Comparison of ENCODE assay signal across 15 cellular contexts in genomic region chr21:41241341-41241740, GRCh38.
"Had no signal": no experiment of that assay in that cellular context is flagged by ENCODE, and none has a peak within 500 bp of the region (broad histone marks: within the 10 kb centered on the region; RNA-seq: fewer than 3 reads in every experiment).

No MANE protein-coding gene starts in this region.

- H3K9me3 Mint-ChIP-seq: activated T-cell treated with anti-CD3 and anti-CD28 coated beads, Interleukin-2, amount 50 U/mL, for 24 hours; natural killer cell; T-helper 2 cell treated with Interferon-gamma antibody and Interleukin-4, amounts not matched to agents 5 μg/mL and 100 μg/mL, for 36 hours had no signal

- ATAC-seq: activated CD8-positive, alpha-beta memory T cell treated with anti-CD3 and anti-CD28 coated beads, Interleukin-2, amount 10 ng/mL, durations not matched to agents 7 days and 5 days; left cardiac atrium; natural killer cell had no signal

- DNase-seq: activated CD4-positive, alpha-beta T cell treated with anti-CD3 and anti-CD28 coated beads, Interleukin-2, amount 50 U/mL, for 48 hours; activated CD4-positive, CD25-positive, alpha-beta regulatory T cell treated with anti-CD3 and anti-CD28 coated beads, Interleukin-2, amount 50 U/mL, for 72 hours; activated CD8-positive, alpha-beta memory T cell treated with anti-CD3 and anti-CD28 coated beads, Interleukin-2, amount 10 ng/mL, durations not matched to agents 7 days and 5 days; activated gamma-delta T cell; activated T-cell treated with anti-CD3 and anti-CD28 coated beads, Interleukin-2, amount 50 U/mL, for 24 hours; esophagus squamous epithelium; foreskin fibroblast; left cardiac atrium; natural killer cell; occipital lobe; psoas muscle; stimulated activated CD4-positive, alpha-beta T cell treated with anti-CD3 and anti-CD28 coated beads, Interleukin-2, amount 100 ng/mL, for 48 hours; stimulated activated naive CD4-positive, alpha-beta T cell treated with Interleukin-2 at 50 U/mL for 16 hours had no signal

- H3K9me3 ChIP-seq: esophagus squamous epithelium, psoas muscle had no signal

- H3K27me3 ChIP-seq: esophagus squamous epithelium had no signal

- H3K4me3 Mint-ChIP-seq: activated CD8-positive, alpha-beta memory T cell treated with anti-CD3 and anti-CD28 coated beads, Interleukin-2, amount 10 ng/mL, durations not matched to agents 7 days and 5 days; activated naive CD8-positive, alpha-beta T cell; activated T-cell treated with anti-CD3 and anti-CD28 coated beads, Interleukin-2, amount 50 U/mL, for 24 hours; natural killer cell; T-helper 2 cell treated with Interferon-gamma antibody and Interleukin-4, amounts not matched to agents 5 μg/mL and 100 μg/mL, for 36 hours had no signal

- H3K4me1 ChIP-seq: esophagus squamous epithelium, psoas muscle had no signal

- H3K36me3 Mint-ChIP-seq: activated CD8-positive, alpha-beta memory T cell treated with anti-CD3 and anti-CD28 coated beads, Interleukin-2, amount 10 ng/mL, durations not matched to agents 7 days and 5 days; activated naive CD8-positive, alpha-beta T cell; natural killer cell had no signal

- H3K27ac ChIP-seq: esophagus squamous epithelium, psoas muscle had no signal

- H3K4me1 Mint-ChIP-seq: activated CD8-positive, alpha-beta memory T cell treated with anti-CD3 and anti-CD28 coated beads, Interleukin-2, amount 10 ng/mL, durations not matched to agents 7 days and 5 days; natural killer cell had no signal

- H3K27me3 Mint-ChIP-seq: activated CD8-positive, alpha-beta memory T cell treated with anti-CD3 and anti-CD28 coated beads, Interleukin-2, amount 10 ng/mL, durations not matched to agents 7 days and 5 days; activated naive CD8-positive, alpha-beta T cell had no signal

- H3K27ac Mint-ChIP-seq: activated CD8-positive, alpha-beta memory T cell treated with anti-CD3 and anti-CD28 coated beads, Interleukin-2, amount 10 ng/mL, durations not matched to agents 7 days and 5 days; activated naive CD8-positive, alpha-beta T cell; activated T-cell treated with anti-CD3 and anti-CD28 coated beads, Interleukin-2, amount 50 U/mL, for 24 hours; natural killer cell; T-helper 2 cell treated with Interferon-gamma antibody and Interleukin-4, amounts not matched to agents 5 μg/mL and 100 μg/mL, for 36 hours had no signal

- H3K4me3 ChIP-seq: esophagus squamous epithelium, psoas muscle had no signal
